In the genomic region with DNA sequence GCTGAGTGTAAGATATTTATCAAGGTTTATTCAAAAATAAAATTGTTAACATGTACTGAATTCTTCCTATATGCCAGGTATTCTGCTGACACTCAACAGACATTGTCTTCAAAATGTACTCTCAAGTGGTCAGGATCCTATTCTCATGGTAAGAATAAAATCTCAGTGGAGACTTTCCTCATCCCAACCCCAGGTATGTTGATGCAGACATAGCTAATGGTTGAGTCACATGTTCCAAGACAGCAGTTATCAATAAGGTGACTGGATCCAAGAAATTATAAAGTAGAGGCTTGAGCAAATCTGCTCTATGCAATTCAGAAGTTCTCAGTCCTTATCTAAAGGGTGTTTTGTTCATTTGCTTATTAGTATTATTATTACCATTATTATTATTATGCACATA, we compare ENCODE assay signal across 19 cellular contexts.
"Had no signal": no experiment of that assay in that cellular context is flagged by ENCODE, and none has a peak within 500 bp of the region (broad histone marks: within the 10 kb centered on the region; RNA-seq: fewer than 3 reads in every experiment).

No MANE protein-coding gene starts in this region.

- ATAC-seq: Panc1 had no signal

- H3K4me1 ChIP-seq: SJSA1 had no signal

- H3K9me3 ChIP-seq: MG63, SJSA1 had no signal

- DNase-seq: KBM-7, MG63, NCI-H1092, NCI-H1105 treated with DMSO at 0.1 percent for 48 hours, NCI-H1417 treated with DMSO at 0.1 percent for 48 hours, NCI-H146, NCI-H1694 treated with DMSO at 0.1 percent for 48 hours, NCI-H1930, NCI-H2081, NCI-H2107, NCI-H2227 treated with DMSO at 0.1 percent for 48 hours, NCI-H524, NCI-H526 treated with DMSO at 0.1 percent for 48 hours, NCI-H748 treated with DMSO at 0.1 percent for 48 hours, Right ventricle myocardium superior, SIG-M5 had no signal

- H3K27me3 ChIP-seq: MG63, SJSA1 had no signal

- H3K36me3 ChIP-seq: MG63, SJSA1 had no signal

- H3K27ac ChIP-seq: SJSA1, SK-N-MC had no signal

- H3K4me3 ChIP-seq: MG63, SJSA1, SK-N-MC had no signal
